ENCODE assay signal across 20 cellular contexts in genomic region chr9:15965246-15965745, GRCh38.
"Had no signal": no experiment of that assay in that cellular context is flagged by ENCODE, and none has a peak within 500 bp of the region (broad histone marks: within the 10 kb centered on the region; RNA-seq: fewer than 3 reads in every experiment).

No MANE protein-coding gene starts in this region.

- H3K27me3 Mint-ChIP-seq: activated naive CD4-positive, alpha-beta T cell treated with anti-CD3 and anti-CD28 coated beads, Interleukin-2, amount 50 U/mL, for 24 hours; T-helper 17 cell had no signal

- H3K4me3 Mint-ChIP-seq: activated CD8-positive, alpha-beta T cell treated with anti-CD3 and anti-CD28 coated beads, Interleukin-2, amount 10 ng/mL, durations not matched to agents 7 days and 5 days; activated naive CD4-positive, alpha-beta T cell treated with anti-CD3 and anti-CD28 coated beads, Interleukin-2, amount 50 U/mL, for 24 hours; T-helper 17 cell; WTC11 had no signal

- H3K36me3 Mint-ChIP-seq: activated naive CD4-positive, alpha-beta T cell treated with anti-CD3 and anti-CD28 coated beads, Interleukin-2, amount 50 U/mL, for 24 hours; WTC11 had no signal

- DNase-seq: activated CD4-positive, alpha-beta T cell treated with anti-CD3 and anti-CD28 coated beads for 48 hours; activated CD4-positive, alpha-beta T cell treated with anti-CD3 and anti-CD28 coated beads, Interleukin-2, amount 50 U/mL, for 4 hours; activated CD4-positive, CD25-positive, alpha-beta regulatory T cell treated with anti-CD3 and anti-CD28 coated beads, Interleukin-2, amount 50 U/mL, for 72 hours; activated CD8-positive, alpha-beta memory T cell treated with anti-CD3 and anti-CD28 coated beads, Interleukin-2, amount 50 U/mL, for 48 hours; activated CD8-positive, alpha-beta T cell treated with anti-CD3 and anti-CD28 coated beads, Interleukin-2, amount 10 ng/mL, durations not matched to agents 7 days and 5 days; activated T-cell treated with anti-CD3 and anti-CD28 coated beads, Interleukin-2, amount 50 U/mL, for 1 hour; amygdala; caudate nucleus; Karpas-422; NCI-H1105 treated with DMSO at 0.1 percent for 48 hours; NCI-H1436 treated with DMSO at 0.1 percent for 48 hours; NCI-H187; NCI-H2081; NCI-H2227 treated with DMSO at 0.1 percent for 48 hours; NCI-H526 treated with DMSO at 0.1 percent for 48 hours; SIG-M5; T-helper 17 cell; T-helper 9 cell had no signal

- H3K9me3 Mint-ChIP-seq: activated naive CD4-positive, alpha-beta T cell treated with anti-CD3 and anti-CD28 coated beads, Interleukin-2, amount 50 U/mL, for 24 hours; WTC11 had no signal

- ATAC-seq: activated CD8-positive, alpha-beta T cell treated with anti-CD3 and anti-CD28 coated beads, Interleukin-2, amount 10 ng/mL, durations not matched to agents 7 days and 5 days; T-helper 17 cell; WTC11 had no signal

- H3K4me1 Mint-ChIP-seq: activated naive CD4-positive, alpha-beta T cell treated with anti-CD3 and anti-CD28 coated beads, Interleukin-2, amount 50 U/mL, for 24 hours; T-helper 17 cell; WTC11 had no signal

- H3K27ac Mint-ChIP-seq: activated CD8-positive, alpha-beta T cell treated with anti-CD3 and anti-CD28 coated beads, Interleukin-2, amount 10 ng/mL, durations not matched to agents 7 days and 5 days; activated naive CD4-positive, alpha-beta T cell treated with anti-CD3 and anti-CD28 coated beads, Interleukin-2, amount 50 U/mL, for 24 hours; T-helper 17 cell; WTC11 had no signal
